11 cellular contexts compared by ENCODE assay signal in the genomic region with DNA sequence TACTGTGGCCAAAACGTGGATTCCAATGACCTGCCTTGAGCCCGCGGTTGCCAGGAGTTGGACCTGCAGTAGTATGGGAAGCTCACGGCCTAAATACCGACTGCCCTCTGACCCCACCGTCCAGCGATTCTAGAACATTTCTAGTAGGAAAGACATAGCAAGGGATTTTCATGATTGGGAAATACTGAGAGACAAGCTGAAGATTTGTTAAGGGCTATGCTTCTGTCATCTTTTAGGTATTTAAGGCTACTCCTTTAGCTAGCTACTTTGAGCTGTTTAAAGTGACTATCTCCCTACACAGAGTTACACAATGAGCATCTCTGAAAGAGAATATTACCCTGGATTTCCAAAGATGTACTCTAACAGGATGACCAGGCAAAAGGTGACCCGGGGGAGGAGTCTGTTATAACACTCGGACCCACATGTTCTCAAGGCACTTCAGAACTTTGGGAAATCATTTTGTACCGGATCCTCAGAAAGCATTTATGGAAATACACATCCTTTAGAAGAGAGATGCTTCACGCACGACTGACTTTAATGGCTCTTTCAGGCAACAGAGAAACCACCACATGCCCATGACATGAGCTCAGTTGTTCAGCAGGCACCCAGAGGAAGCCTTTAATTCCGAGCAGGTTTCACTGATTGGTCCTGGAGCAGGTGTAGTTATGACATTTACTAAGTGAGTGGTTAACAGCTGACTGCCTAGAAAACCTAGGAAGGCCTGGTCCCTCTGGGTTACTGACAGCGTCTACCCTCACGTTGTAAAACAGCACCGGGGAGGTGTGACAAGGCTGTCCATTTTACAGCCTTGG. TPM values are rescaled to one million over a fixed set of nuclear protein-coding genes. Genes with fewer than 3 reads are reported as not detected.
A peak's percentile ranks its signal among the peaks of the same experiment; 100 is the strongest.
DNase-seq lines count a peak whose midpoint lies in the region; ATAC-seq and TF ChIP-seq lines count a peak whose summit lies in the region.
"Had no signal": no experiment of that assay in that cellular context is flagged by ENCODE, and none has a peak within 500 bp of the region (broad histone marks: within the 10 kb centered on the region; RNA-seq: fewer than 3 reads in every experiment).

No MANE protein-coding gene starts in this region.

- peak; percentile 74 for ATAC-seq in PC-3

- no TSS peak for BruUV-seq in PC-3 (replicated peaks; lab: Mats Ljungman, UMichigan)

- no peak for TF ChIP-seq POLR2A in stomach (IDR thresholded peaks at IDR 0.05)
- no peak for TF ChIP-seq POLR2A in tibial nerve (IDR thresholded peaks at IDR 0.05)

- H3K4me1 ChIP-seq in PC-3 (ENCODE audit: insufficient read depth, low read length) (peaks cover 34% of the 10 kb centered on the region), stomach (peaks cover 48 to 83% (median 59%) of the 10 kb centered on the region in 4 donors), tibial nerve (peaks cover 0 to 66% (median 38%) of the 10 kb centered on the region in 4 donors)

- peak overlapping the region; percentile 6; the same call in 1 of the 2 replicates for H3K4me3 ChIP-seq in PC-3 (ENCODE audit: low read length)
- no peak overlapping the region for H3K4me3 ChIP-seq in fibroblast of villous mesenchyme (ENCODE audit: low read depth, low read length)
- no peak overlapping the region for H3K4me3 ChIP-seq in stomach
- H3K4me3 ChIP-seq in tibial nerve = no peak overlapping the region
- H3K4me3 ChIP-seq: MG63, skin epidermis had no signal

- H3K9me2 ChIP-seq in PC-3 (replicated peaks; ENCODE audit: low read length) = no peaks in the 10 kb centered on the region

- H3K9me3 Mint-ChIP-seq in activated CD4-positive, alpha-beta memory T cell treated with anti-CD3 and anti-CD28 coated beads for 36 hours = no peaks in the 10 kb centered on the region
- no peaks in the 10 kb centered on the region for H3K9me3 Mint-ChIP-seq in activated CD4-positive, alpha-beta memory T cell treated with anti-CD3 and anti-CD28 coated beads, Interleukin-2, amount 10 ng/mL, durations not matched to agents 7 days and 5 days
- H3K9me3 Mint-ChIP-seq: activated naive CD8-positive, alpha-beta T cell treated with anti-CD3 and anti-CD28 coated beads, Interleukin-2, amount 10 ng/mL, durations not matched to agents 7 days and 5 days had no signal

- TF ChIP-seq EP300 in stomach (IDR thresholded peaks at IDR 0.05) (no peak), tibial nerve (IDR thresholded peaks at IDR 0.05) (peak in 1 of 2 donors; percentile 28)

- H3K36me3 Mint-ChIP-seq in activated CD4-positive, alpha-beta memory T cell treated with anti-CD3 and anti-CD28 coated beads for 36 hours = peaks cover 30% of the 10 kb centered on the region
- H3K36me3 Mint-ChIP-seq in activated CD4-positive, alpha-beta memory T cell treated with anti-CD3 and anti-CD28 coated beads, Interleukin-2, amount 10 ng/mL, durations not matched to agents 7 days and 5 days (ENCODE audit: low read depth) = peaks cover 45% of the 10 kb centered on the region

- intact Hi-C loops in activated CD4-positive, alpha-beta memory T cell treated with anti-CD3 and anti-CD28 coated beads for 36 hours (cut with micrococcal nuclease) = no loop called here
- intact Hi-C loops in PC-3 (cut with micrococcal nuclease) = no loop called here
- intact Hi-C loops in stomach (cut with DNase I; ENCODE audit: low total_unique reads) = no loop called here

- H3K4me3 Mint-ChIP-seq in activated CD4-positive, alpha-beta memory T cell treated with anti-CD3 and anti-CD28 coated beads for 36 hours = no peak overlapping the region
- H3K4me3 Mint-ChIP-seq in activated CD4-positive, alpha-beta memory T cell treated with anti-CD3 and anti-CD28 coated beads, Interleukin-2, amount 10 ng/mL, durations not matched to agents 7 days and 5 days = no peak overlapping the region
- H3K4me3 Mint-ChIP-seq: activated naive CD8-positive, alpha-beta T cell treated with anti-CD3 and anti-CD28 coated beads, Interleukin-2, amount 10 ng/mL, durations not matched to agents 7 days and 5 days had no signal

- no peak overlapping the region for H3K9ac ChIP-seq in PC-3 (ENCODE audit: low read length)

- H2AFZ ChIP-seq in PC-3 (ENCODE audit: low read length) = no peak overlapping the region

- H3K4me1 Mint-ChIP-seq in activated CD4-positive, alpha-beta memory T cell treated with anti-CD3 and anti-CD28 coated beads for 36 hours (ENCODE audit: low read depth) = peaks cover 45% of the 10 kb centered on the region
- peaks cover 46% of the 10 kb centered on the region for H3K4me1 Mint-ChIP-seq in activated CD4-positive, alpha-beta memory T cell treated with anti-CD3 and anti-CD28 coated beads, Interleukin-2, amount 10 ng/mL, durations not matched to agents 7 days and 5 days

- H3K4me2 ChIP-seq in PC-3 (ENCODE audit: low read length) = peak overlapping the region; percentile 37

- TF ChIP-seq CTCF in PC-3 (conservative IDR thresholded peaks at IDR 0.05; ENCODE audit: low read depth, low read length) = no peak
- no peak for TF ChIP-seq CTCF in fibroblast of villous mesenchyme (IDR thresholded peaks at IDR 0.05; ENCODE audit: insufficient read depth, low read depth, low read length)
- no peak for TF ChIP-seq CTCF in stomach (IDR thresholded peaks at IDR 0.05)
- TF ChIP-seq CTCF in GM13977 (IDR thresholded peaks at IDR 0.05; ENCODE audit: extremely low read depth, insufficient read depth, missing control alignments) = no peak
- TF ChIP-seq CTCF in tibial nerve (IDR thresholded peaks at IDR 0.05) = no peak

- peaks cover 42% of the 10 kb centered on the region for H4K20me1 ChIP-seq in PC-3 (ENCODE audit: low read length)

- DNase-seq in activated CD4-positive, alpha-beta memory T cell treated with anti-CD3 and anti-CD28 coated beads for 36 hours = no peak
- no peak for DNase-seq in activated CD4-positive, alpha-beta memory T cell treated with anti-CD3 and anti-CD28 coated beads, Interleukin-2, amount 10 ng/mL, durations not matched to agents 7 days and 5 days
- DNase-seq in PC-3 (peak; percentile 80), fibroblast of villous mesenchyme (ENCODE audit: low read depth) (peak; percentile 94), stomach (no peak), GM13977 (ENCODE audit: low spot score) (no peak), tibial nerve (ENCODE audit: low spot score in 2 of 2) (no peak), C1 segment of cervical spinal cord (lab: John Stamatoyannopoulos, UW) (no peak)
- DNase-seq: activated naive CD8-positive, alpha-beta T cell treated with anti-CD3 and anti-CD28 coated beads, Interleukin-2, amount 10 ng/mL, durations not matched to agents 7 days and 5 days; MG63 had no signal

- no peaks in the 10 kb centered on the region for H3K27me3 Mint-ChIP-seq in activated CD4-positive, alpha-beta memory T cell treated with anti-CD3 and anti-CD28 coated beads for 36 hours
- no peaks in the 10 kb centered on the region for H3K27me3 Mint-ChIP-seq in activated CD4-positive, alpha-beta memory T cell treated with anti-CD3 and anti-CD28 coated beads, Interleukin-2, amount 10 ng/mL, durations not matched to agents 7 days and 5 days
- H3K27me3 Mint-ChIP-seq: activated naive CD8-positive, alpha-beta T cell treated with anti-CD3 and anti-CD28 coated beads, Interleukin-2, amount 10 ng/mL, durations not matched to agents 7 days and 5 days had no signal

- no peaks in the 10 kb centered on the region for H3K27me3 ChIP-seq in PC-3 (ENCODE audit: low read length)
- H3K27me3 ChIP-seq in stomach = no peaks in the 10 kb centered on the region
- H3K27me3 ChIP-seq in tibial nerve = no peaks in the 10 kb centered on the region
- H3K27me3 ChIP-seq: MG63 had no signal

- in situ Hi-C loops in GM13977 (cut with MboI; ENCODE audit: low pct_unique_long_range_greater_than_20kb, low sequenced_read_pairs, unreplicated experiment) = loop anchor here (10.0 kb wide), 1 partner anchor 53 kb away; no protein-coding TSS in a partner anchor

- H3K9me3 ChIP-seq in PC-3 (ENCODE audit: low read length) (no peaks in the 10 kb centered on the region), stomach (no peaks in the 10 kb centered on the region), tibial nerve (no peaks in the 10 kb centered on the region)
- H3K9me3 ChIP-seq: MG63 had no signal

- H3K79me2 ChIP-seq in PC-3 (ENCODE audit: low read length) = peaks cover 73% of the 10 kb centered on the region

- peak overlapping the region; percentile 45 for H3K27ac Mint-ChIP-seq in activated CD4-positive, alpha-beta memory T cell treated with anti-CD3 and anti-CD28 coated beads for 36 hours
- H3K27ac Mint-ChIP-seq in activated CD4-positive, alpha-beta memory T cell treated with anti-CD3 and anti-CD28 coated beads, Interleukin-2, amount 10 ng/mL, durations not matched to agents 7 days and 5 days = no peak overlapping the region
- H3K27ac Mint-ChIP-seq: activated naive CD8-positive, alpha-beta T cell treated with anti-CD3 and anti-CD28 coated beads, Interleukin-2, amount 10 ng/mL, durations not matched to agents 7 days and 5 days had no signal

- whole genome bisulfite sequencing in stomach, 5 donors = 78 to 85% (median 81%) methylated on average over 16 of the region's 16 CpGs
- WGBS in tibial nerve, 2 donors = 65 to 72% methylated on average over 15 to 16 of the region's 16 CpGs

- CTCF ChIA-PET in activated CD4-positive, alpha-beta memory T cell treated with anti-CD3 and anti-CD28 coated beads for 36 hours (lab: Charles Lee) = interaction anchor here (1.2 to 2.8 kb wide), 3 partner anchors 11 to 250 kb away, joined by 3 to 16 read pairs (median 4); no protein-coding TSS in a partner anchor
- CTCF ChIA-PET in activated CD4-positive, alpha-beta memory T cell treated with anti-CD3 and anti-CD28 coated beads, Interleukin-2, amount 10 ng/mL, durations not matched to agents 7 days and 5 days (lab: Charles Lee) = interaction anchor here (1.0 to 2.6 kb wide), 5 partner anchors 11 to 72 kb away, joined by 3 to 11 read pairs (median 3); no protein-coding TSS in a partner anchor
- CTCF ChIA-PET in PC-3 (lab: Charles Lee) = interaction anchor here (0.5 to 1.3 kb wide), 4 partner anchors 11 to 101 kb away, joined by 3 to 4 read pairs (median 3); no protein-coding TSS in a partner anchor

- peaks cover 21% of the 10 kb centered on the region for H3K36me3 ChIP-seq in PC-3 (ENCODE audit: low read depth, low read length)
- H3K36me3 ChIP-seq in stomach = peaks cover 11 to 31% (median 18%) of the 10 kb centered on the region in 4 donors
- peaks cover 0 to 17% (median 0%) of the 10 kb centered on the region in 3 donors for H3K36me3 ChIP-seq in tibial nerve

- H3F3A ChIP-seq in PC-3 (ENCODE audit: low read length, unreplicated experiment) = no peaks in the 10 kb centered on the region

- POLR2A ChIA-PET in activated CD4-positive, alpha-beta memory T cell treated with anti-CD3 and anti-CD28 coated beads for 36 hours (lab: Charles Lee) = no interaction called here
- POLR2A ChIA-PET in activated CD4-positive, alpha-beta memory T cell treated with anti-CD3 and anti-CD28 coated beads, Interleukin-2, amount 10 ng/mL, durations not matched to agents 7 days and 5 days (lab: Charles Lee) = interaction anchor here (0.8 to 1.5 kb wide), 2 partner anchors 9 to 35 kb away, joined by 3 read pairs; no protein-coding TSS in a partner anchor
- POLR2A ChIA-PET in PC-3 (lab: Charles Lee; ENCODE audit: unreplicated experiment) = interaction anchor here (0.6 kb wide), 1 partner anchor 141 kb away, joined by 3 read pairs; no protein-coding TSS in a partner anchor

- H3K27ac ChIP-seq in PC-3 (ENCODE audit: low read length) (peak overlapping the region; percentile 7), stomach (peak overlapping the region; percentile 17 to 90 (median 68)), tibial nerve (peak overlapping the region in 2 of 4 donors; percentile 74 to 88)

RNA-seq across cellular contexts. Expression of gene BAG5, which starts 4.2 kb away (rescaled TPM):
- total RNA-seq in activated CD4-positive, alpha-beta memory T cell treated with anti-CD3 and anti-CD28 coated beads for 36 hours = 10 to 100 TPM; 23.2 to 23.8 TPM
- total RNA-seq in activated CD4-positive, alpha-beta memory T cell treated with anti-CD3 and anti-CD28 coated beads, Interleukin-2, amount 10 ng/mL, durations not matched to agents 7 days and 5 days = 10 to 100 TPM; 29.1 to 29.9 TPM
- total RNA-seq in PC-3 (2014; rRNA removed) (28.1 and 33.0 TPM in 2 replicates), fibroblast of villous mesenchyme (28.3 and 42.7 TPM in 2 replicates), stomach (100 to 1,000 TPM in 1 of 5 donors, 10 to 100 TPM in 3, 1 to 10 TPM in 1; 4.3 to 207 (median 24.3) TPM), tibial nerve (10 to 100 TPM; 26.1 to 36.5 (median 31.7) TPM)
- polyA plus RNA-seq in stomach = 10 to 100 TPM in 2 of 3 donors, 1 to 10 TPM in 1; 7.5 to 11.6 (median 10.8) TPM

RNA-seq across cellular contexts. Expression of gene COA8, which starts 4.5 kb away (rescaled TPM):
- 10 to 100 TPM; 46.2 to 48.9 TPM for total RNA-seq in activated CD4-positive, alpha-beta memory T cell treated with anti-CD3 and anti-CD28 coated beads for 36 hours
- total RNA-seq in activated CD4-positive, alpha-beta memory T cell treated with anti-CD3 and anti-CD28 coated beads, Interleukin-2, amount 10 ng/mL, durations not matched to agents 7 days and 5 days = 10 to 100 TPM; 27.5 to 31.0 TPM
- 52.7 and 62.3 TPM in 2 replicates for total RNA-seq in PC-3 (2014; rRNA removed)
- total RNA-seq in fibroblast of villous mesenchyme = 22.9 and 32.0 TPM in 2 replicates
- total RNA-seq in stomach = 10 to 100 TPM in 3 of 5 donors, 1 to 10 TPM in 2; 6.4 to 21.4 (median 14.9) TPM
- polyA plus RNA-seq in stomach = 10 to 100 TPM; 42.8 to 96.5 (median 48.4) TPM
- total RNA-seq in tibial nerve = 10 to 100 TPM in 3 of 4 donors, 1 to 10 TPM in 1; 7.2 to 31.6 (median 12.3) TPM

RNA-seq across cellular contexts. Expression of gene TRMT61A, which starts 29.3 kb away (rescaled TPM):
- 1 to 10 TPM; 7.4 to 7.6 TPM for total RNA-seq in activated CD4-positive, alpha-beta memory T cell treated with anti-CD3 and anti-CD28 coated beads for 36 hours
- 1 to 10 TPM; 4.5 to 5.1 TPM for total RNA-seq in activated CD4-positive, alpha-beta memory T cell treated with anti-CD3 and anti-CD28 coated beads, Interleukin-2, amount 10 ng/mL, durations not matched to agents 7 days and 5 days
- total RNA-seq in PC-3 (2014; rRNA removed) = 51.2 and 72.9 TPM in 2 replicates
- total RNA-seq in fibroblast of villous mesenchyme = 8.2 and 9.7 TPM in 2 replicates
- total RNA-seq in stomach = 10 to 100 TPM in 4 of 5 donors, 1 to 10 TPM in 1; 5.5 to 39.7 (median 18.5) TPM
- polyA plus RNA-seq in stomach = 10 to 100 TPM in 2 of 3 donors, 1 to 10 TPM in 1; 9.0 to 16.9 (median 14.8) TPM
- 10 to 100 TPM; 17.9 to 32.4 (median 22.4) TPM for total RNA-seq in tibial nerve

RNA-seq across cellular contexts. Expression of gene CKB, which starts 35.6 kb away (rescaled TPM):
- total RNA-seq in activated CD4-positive, alpha-beta memory T cell treated with anti-CD3 and anti-CD28 coated beads for 36 hours = 1 to 10 TPM; 5.9 to 6.1 TPM
- total RNA-seq in activated CD4-positive, alpha-beta memory T cell treated with anti-CD3 and anti-CD28 coated beads, Interleukin-2, amount 10 ng/mL, durations not matched to agents 7 days and 5 days = 1 to 10 TPM; 3.8 to 5.5 TPM
- total RNA-seq in PC-3 (2014; rRNA removed) = 299 and 324 TPM in 2 replicates
- 9.0 and 17.7 TPM in 2 replicates for total RNA-seq in fibroblast of villous mesenchyme
- total RNA-seq in stomach = 1,000 to 10,000 TPM in 1 of 5 donors, 100 to 1,000 TPM in 4; 216 to 1,146 (median 643) TPM
- 1,000 to 10,000 TPM in 1 of 3 donors, 100 to 1,000 TPM in 2; 778 to 1,091 (median 976) TPM for polyA plus RNA-seq in stomach
- 100 to 1,000 TPM in 3 of 4 donors, 10 to 100 TPM in 1; 75.6 to 249 (median 141) TPM for total RNA-seq in tibial nerve

Comparison
In these comparisons a context has a peak if more than half of its experiments do, and no peak if none do; other contexts are left out.
1. DNase-seq: peak in PC-3 (single experiment) and fibroblast of villous mesenchyme (single experiment); none in activated CD4-positive, alpha-beta memory T cell treated with anti-CD3 and anti-CD28 coated beads for 36 hours (single experiment), activated CD4-positive, alpha-beta memory T cell treated with anti-CD3 and anti-CD28 coated beads, Interleukin-2, amount 10 ng/mL, durations not matched to agents 7 days and 5 days (single experiment), stomach (single experiment), GM13977 (single experiment), tibial nerve (0 of 2) and C1 segment of cervical spinal cord (0 of 14).